ENCODE assay signal across 7 cellular contexts in the genomic region with DNA sequence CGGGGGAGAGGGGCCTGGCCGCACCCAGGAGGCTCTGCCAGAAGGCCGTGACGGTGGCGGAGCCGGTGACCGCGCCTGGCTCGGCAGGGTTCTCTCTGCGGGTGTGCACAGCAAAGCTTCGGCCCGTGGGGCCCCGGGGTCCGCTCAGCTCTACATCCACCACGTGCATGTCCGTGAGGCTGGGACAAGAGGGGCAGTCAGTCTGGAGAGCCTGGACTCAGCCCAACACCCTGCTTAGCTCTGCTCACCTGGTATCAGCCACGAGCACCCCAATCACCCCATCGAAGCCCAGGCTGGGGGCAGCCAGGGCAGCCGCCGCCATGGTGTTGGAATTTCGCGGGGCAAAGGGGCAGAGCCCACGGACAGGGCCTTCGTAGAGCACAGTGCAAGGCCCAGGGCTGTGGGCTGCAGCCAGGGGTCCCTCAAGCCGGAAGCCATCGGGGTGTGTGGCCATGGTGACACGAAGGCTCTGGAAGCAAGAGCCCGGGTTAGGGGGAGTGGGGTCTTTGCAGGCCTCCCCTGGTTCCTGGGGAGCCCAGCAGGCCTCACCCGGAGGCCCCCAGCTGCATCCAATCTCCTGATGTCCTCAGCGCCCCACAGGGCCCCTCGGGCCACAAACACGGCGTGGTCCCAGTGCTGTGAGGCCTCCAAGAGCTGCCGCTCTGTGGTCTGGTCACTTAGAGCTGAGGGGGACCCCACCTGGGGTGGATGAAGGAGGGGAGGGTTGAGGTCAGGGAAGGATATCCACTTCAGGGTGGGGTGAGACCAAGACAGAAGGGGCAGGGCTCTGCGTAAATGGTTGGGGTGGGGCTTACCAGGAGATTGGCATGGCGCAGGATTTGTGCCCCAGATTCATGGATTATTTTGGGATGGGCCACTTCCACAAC. TPM values are rescaled to one million over a fixed set of nuclear protein-coding genes. Genes with fewer than 3 reads are reported as not detected.
A peak's percentile ranks its signal among the peaks of the same experiment; 100 is the strongest.
DNase-seq lines count a peak whose midpoint lies in the region; ATAC-seq and TF ChIP-seq lines count a peak whose summit lies in the region.
"Had no signal": no experiment of that assay in that cellular context is flagged by ENCODE, and none has a peak within 500 bp of the region (broad histone marks: within the 10 kb centered on the region; RNA-seq: fewer than 3 reads in every experiment).

No MANE protein-coding gene starts in this region.

- H3K4me1 ChIP-seq in cardiac muscle cell (ENCODE audit: low read depth) = peaks cover 33% of the 10 kb centered on the region
- H3K4me1 ChIP-seq in left ventricle myocardium inferior = peaks cover 26% of the 10 kb centered on the region
- peaks cover 9% of the 10 kb centered on the region for H3K4me1 ChIP-seq in upper lobe of right lung

- intact Hi-C loops in left cardiac atrium (cut with DNase I) = no loop called here
- intact Hi-C loops in left ventricle myocardium inferior (cut with micrococcal nuclease) = no loop called here
- intact Hi-C loops in upper lobe of right lung (cut with DNase I) = no loop called here

- H3K4me3 ChIP-seq in cardiac muscle cell (no peak overlapping the region), left ventricle myocardium inferior (peak overlapping the region; percentile 86), upper lobe of right lung (peak overlapping the region; percentile 84)

- ATAC-seq in left cardiac atrium (no peak), upper lobe of right lung (no peak)
- ATAC-seq in activated T-cell treated with anti-CD3 and anti-CD28 coated beads, Interleukin-2, amount 50 U/mL, for 72 hours (replicated peaks in 1 of 2) = no peak

- TF ChIP-seq CTCF in cardiac muscle cell (IDR thresholded peaks at IDR 0.05; ENCODE audit: low read depth, low read length) = no peak
- TF ChIP-seq CTCF in left ventricle myocardium inferior (IDR thresholded peaks at IDR 0.05; ENCODE audit: borderline replicate concordance) = no peak
- no peak for TF ChIP-seq CTCF in upper lobe of right lung (IDR thresholded peaks at IDR 0.05)

- peaks cover 16% of the 10 kb centered on the region for H3K4me1 Mint-ChIP-seq in activated T-cell treated with anti-CD3 and anti-CD28 coated beads, Interleukin-2, amount 50 U/mL, for 72 hours (ENCODE audit: low read depth)

- peak overlapping the region; percentile 72 for H3K27ac ChIP-seq in cardiac muscle cell
- H3K27ac ChIP-seq in left ventricle myocardium inferior (replicated peaks) = peak overlapping the region; percentile 85
- no peak overlapping the region for H3K27ac ChIP-seq in upper lobe of right lung

- H3K4me3 Mint-ChIP-seq in activated T-cell treated with anti-CD3 and anti-CD28 coated beads, Interleukin-2, amount 50 U/mL, for 72 hours = no peak overlapping the region

- peaks cover 18% of the 10 kb centered on the region for H3K27me3 Mint-ChIP-seq in activated T-cell treated with anti-CD3 and anti-CD28 coated beads, Interleukin-2, amount 50 U/mL, for 72 hours (ENCODE audit: low read depth)

- H3K9me3 Mint-ChIP-seq in activated T-cell treated with anti-CD3 and anti-CD28 coated beads, Interleukin-2, amount 50 U/mL, for 72 hours = no peaks in the 10 kb centered on the region

- no peak for DNase-seq in cardiac muscle cell (ENCODE audit: low read depth in 1 of 2, low spot score in 1 of 2)
- DNase-seq in left cardiac atrium = no peak
- no peak for DNase-seq in left ventricle myocardium inferior
- DNase-seq in upper lobe of right lung = no peak
- no peak for DNase-seq in GM19238 (ENCODE audit: insufficient read length, low spot score)
- DNase-seq in activated T-cell treated with anti-CD3 and anti-CD28 coated beads, Interleukin-2, amount 50 U/mL, for 72 hours = no peak

- H3K36me3 ChIP-seq in cardiac muscle cell = no peaks in the 10 kb centered on the region
- H3K36me3 ChIP-seq in left ventricle myocardium inferior = no peaks in the 10 kb centered on the region
- H3K36me3 ChIP-seq in upper lobe of right lung = no peaks in the 10 kb centered on the region
- H3K36me3 ChIP-seq: adrenal gland had no signal

- H3K9me3 ChIP-seq in cardiac muscle cell (ENCODE audit: low read depth) = no peaks in the 10 kb centered on the region
- H3K9me3 ChIP-seq in left ventricle myocardium inferior (replicated peaks) = no peaks in the 10 kb centered on the region
- H3K9me3 ChIP-seq in upper lobe of right lung = no peaks in the 10 kb centered on the region
- H3K9me3 ChIP-seq: adrenal gland had no signal

- no peak overlapping the region for H3K27ac Mint-ChIP-seq in activated T-cell treated with anti-CD3 and anti-CD28 coated beads, Interleukin-2, amount 50 U/mL, for 72 hours

- H3K27me3 ChIP-seq in cardiac muscle cell (no peaks in the 10 kb centered on the region), left ventricle myocardium inferior (ENCODE audit: low read depth) (no peaks in the 10 kb centered on the region), upper lobe of right lung (no peaks in the 10 kb centered on the region)
- H3K27me3 ChIP-seq: adrenal gland had no signal

- H3K36me3 Mint-ChIP-seq in activated T-cell treated with anti-CD3 and anti-CD28 coated beads, Interleukin-2, amount 50 U/mL, for 72 hours (ENCODE audit: insufficient read depth in 2 of 2) = no peaks in the 10 kb centered on the region

RNA-seq across cellular contexts. Expression of gene ASPDH, which starts 1.4 kb away (rescaled TPM):
- total RNA-seq in cardiac muscle cell (not detected in 2 replicates), left cardiac atrium (not detected), left ventricle myocardium inferior (not detected), upper lobe of right lung (not detected)
- polyA plus RNA-seq in cardiac muscle cell = not detected in 2 replicates
- not detected for total RNA-seq in activated T-cell treated with anti-CD3 and anti-CD28 coated beads, Interleukin-2, amount 50 U/mL, for 72 hours

RNA-seq across cellular contexts. Expression of gene JOSD2, which starts 1.4 kb away (rescaled TPM):
- total RNA-seq in cardiac muscle cell (21.4 and 25.4 TPM in 2 replicates), left cardiac atrium (10 to 100 TPM; 27.3 to 36.7 TPM), left ventricle myocardium inferior (28.6 TPM), upper lobe of right lung (34.7 TPM)
- polyA plus RNA-seq in cardiac muscle cell = 29.5 and 44.8 TPM in 2 replicates
- total RNA-seq in activated T-cell treated with anti-CD3 and anti-CD28 coated beads, Interleukin-2, amount 50 U/mL, for 72 hours = 10 to 100 TPM; 27.6 to 34.0 TPM

RNA-seq across cellular contexts. Expression of gene GARIN5A, which starts 35.7 kb away (rescaled TPM):
- 7.7 and 9.4 TPM in 2 replicates for total RNA-seq in cardiac muscle cell
- polyA plus RNA-seq in cardiac muscle cell = 4.8 and 9.3 TPM in 2 replicates
- 1 to 10 TPM; 1.4 to 1.5 TPM for total RNA-seq in left cardiac atrium
- 1.3 TPM for total RNA-seq in left ventricle myocardium inferior
- total RNA-seq in upper lobe of right lung = 3.8 TPM
- total RNA-seq in activated T-cell treated with anti-CD3 and anti-CD28 coated beads, Interleukin-2, amount 50 U/mL, for 72 hours = under 1 TPM in 1 of 2 donors, not detected in 1; 0.76 TPM

RNA-seq across cellular contexts. Expression of gene EMC10, which starts 36.0 kb away (rescaled TPM):
- 308 and 370 TPM in 2 replicates for total RNA-seq in cardiac muscle cell
- 280 and 382 TPM in 2 replicates for polyA plus RNA-seq in cardiac muscle cell
- total RNA-seq in left cardiac atrium = 10 to 100 TPM; 82.3 to 96.9 TPM
- total RNA-seq in left ventricle myocardium inferior = 97.7 TPM
- 103 TPM for total RNA-seq in upper lobe of right lung
- total RNA-seq in activated T-cell treated with anti-CD3 and anti-CD28 coated beads, Interleukin-2, amount 50 U/mL, for 72 hours = 10 to 100 TPM; 26.6 to 33.9 TPM

RNA-seq across cellular contexts. Expression of gene LRRC4B, which starts 55.9 kb away (rescaled TPM):
- total RNA-seq in cardiac muscle cell (38.7 and 56.4 TPM in 2 replicates), left cardiac atrium (1 to 10 TPM; 1.4 to 2.9 TPM), left ventricle myocardium inferior (0.47 TPM), upper lobe of right lung (4.6 TPM)
- polyA plus RNA-seq in cardiac muscle cell = 5.8 and 6.2 TPM in 2 replicates
- under 1 TPM in 1 of 2 donors, not detected in 1; 0.58 TPM for total RNA-seq in activated T-cell treated with anti-CD3 and anti-CD28 coated beads, Interleukin-2, amount 50 U/mL, for 72 hours
